Comparison of ENCODE assay signal across 32 cellular contexts in the genomic region with DNA sequence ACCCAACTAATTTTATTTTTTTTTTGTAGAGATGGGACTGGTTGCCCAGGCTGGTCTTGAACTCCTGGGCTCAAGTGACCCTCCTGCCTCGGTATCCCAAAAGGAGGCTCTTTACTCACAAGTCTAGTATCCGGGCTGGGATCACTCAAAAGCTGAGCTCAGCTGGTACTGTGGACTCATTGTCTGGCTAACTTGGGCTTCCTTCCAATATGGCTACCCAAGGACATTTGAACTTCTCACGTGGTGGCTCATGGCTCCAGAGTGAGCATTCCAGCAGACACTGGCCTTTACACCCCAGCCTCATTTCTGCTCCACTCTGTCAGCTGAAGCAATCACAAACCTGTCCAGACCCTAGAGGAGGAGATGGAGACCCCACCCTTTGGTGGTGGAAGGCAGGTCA. TPM values are rescaled to one million over a fixed set of nuclear protein-coding genes. Genes with fewer than 3 reads are reported as not detected.
"Had no signal": no experiment of that assay in that cellular context is flagged by ENCODE, and none has a peak within 500 bp of the region (broad histone marks: within the 10 kb centered on the region; RNA-seq: fewer than 3 reads in every experiment).

No MANE protein-coding gene starts in this region.

- H3K4me3 ChIP-seq: Peyer's patch, SJSA1 had no signal

- FAIRE-seq: bronchial epithelial cell had no signal

- H3K27me3 ChIP-seq: Peyer's patch, SJSA1 had no signal

- H3K36me3 ChIP-seq: Peyer's patch, SJSA1, WERI-Rb-1 had no signal

- DNase-seq: activated CD4-positive, alpha-beta memory T cell treated with anti-CD3 and anti-CD28 coated beads, Interleukin-2, amount 10 ng/mL, durations not matched to agents 7 days and 5 days; activated CD4-positive, alpha-beta T cell treated with anti-CD3 and anti-CD28 coated beads for 1 hour; activated CD4-positive, alpha-beta T cell treated with anti-CD3 and anti-CD28 coated beads for 48 hours; activated CD4-positive, CD25-positive, alpha-beta regulatory T cell; activated CD8-positive, alpha-beta memory T cell treated with anti-CD3 and anti-CD28 coated beads for 24 hours; activated CD8-positive, alpha-beta memory T cell treated with anti-CD3 and anti-CD28 coated beads, Interleukin-2, amount 10 ng/mL, durations not matched to agents 7 days and 5 days; activated CD8-positive, alpha-beta memory T cell treated with anti-CD3 and anti-CD28 coated beads, Interleukin-2, amount 50 U/mL, for 48 hours; activated effector memory CD4-positive, alpha-beta T cell treated with Interleukin-2 at 50 U/mL for 16 hours; activated naive CD4-positive, alpha-beta T cell treated with anti-CD3 and anti-CD28 coated beads, Interleukin-2, amount 10 ng/mL, durations not matched to agents 7 days and 5 days; activated naive CD8-positive, alpha-beta T cell treated with anti-CD3 and anti-CD28 coated beads, Interleukin-2, amount 50 U/mL, for 24 hours; activated T-cell treated with anti-CD3 and anti-CD28 coated beads, Interleukin-2, amount 50 U/mL, for 48 hours; caudate nucleus; cerebellar nuclear complex; NCI-H1105; NCI-H1417 treated with DMSO at 0.1 percent for 48 hours; NCI-H187 treated with DMSO at 0.1 percent for 48 hours; NCI-H2081; NCI-H2171 treated with DMSO at 0.1 percent for 48 hours; NCI-H345; NCI-H524 treated with DMSO at 0.1 percent for 48 hours; PC-3; Peyer's patch; RPMI8226; SHP77 treated with DMSO at 0.1 percent for 48 hours; T1000; WERI-Rb-1 had no signal

- ATAC-seq: activated CD8-positive, alpha-beta memory T cell treated with anti-CD3 and anti-CD28 coated beads, Interleukin-2, amount 10 ng/mL, durations not matched to agents 7 days and 5 days; activated naive CD8-positive, alpha-beta T cell treated with anti-CD3 and anti-CD28 coated beads, Interleukin-2, amount 50 U/mL, for 24 hours; PC-3 had no signal

- H3K4me1 ChIP-seq: Peyer's patch, SJSA1 had no signal

- H3K27ac ChIP-seq: Peyer's patch, SJSA1, WERI-Rb-1 had no signal

RNA-seq across cellular contexts. Expression of a gene that starts 28.9 kb away (rescaled TPM):
- total RNA-seq: activated CD4-positive, alpha-beta memory T cell treated with anti-CD3 and anti-CD28 coated beads, Interleukin-2, amount 10 ng/mL, durations not matched to agents 7 days and 5 days; activated CD8-positive, alpha-beta memory T cell treated with anti-CD3 and anti-CD28 coated beads, Interleukin-2, amount 10 ng/mL, durations not matched to agents 7 days and 5 days; bronchial epithelial cell; MCF 10A; NCI-H460; SJSA1; T-helper 1 cell treated with Interleukin-12 subunit alpha and Interleukin-12 subunit beta and Interleukin-4 antibody, amounts not matched to agents 30 ng/mL and 1 ng/mL, for 36 hours; T-helper 2 cell treated with Interferon-gamma antibody and Interleukin-4, amounts not matched to agents 100 ng/mL and 5 ng/mL, for 36 hours had no signal

RNA-seq across cellular contexts. Expression of a gene that starts 45.2 kb away (rescaled TPM):
- total RNA-seq: activated CD4-positive, alpha-beta memory T cell treated with anti-CD3 and anti-CD28 coated beads, Interleukin-2, amount 10 ng/mL, durations not matched to agents 7 days and 5 days; activated CD8-positive, alpha-beta memory T cell treated with anti-CD3 and anti-CD28 coated beads, Interleukin-2, amount 10 ng/mL, durations not matched to agents 7 days and 5 days; NCI-H460; SJSA1; T-helper 1 cell treated with Interleukin-12 subunit alpha and Interleukin-12 subunit beta and Interleukin-4 antibody, amounts not matched to agents 30 ng/mL and 1 ng/mL, for 36 hours; T-helper 2 cell treated with Interferon-gamma antibody and Interleukin-4, amounts not matched to agents 100 ng/mL and 5 ng/mL, for 36 hours had no signal
